ENCODE assay signal across 13 cellular contexts in genomic region chr2:71560286-71561011, GRCh38.
A peak's percentile ranks its signal among the peaks of the same experiment; 100 is the strongest.
DNase-seq lines count a peak whose midpoint lies in the region; ATAC-seq and TF ChIP-seq lines count a peak whose summit lies in the region.
"Had no signal": no experiment of that assay in that cellular context is flagged by ENCODE, and none has a peak within 500 bp of the region (broad histone marks: within the 10 kb centered on the region; RNA-seq: fewer than 3 reads in every experiment).

No MANE protein-coding gene starts in this region.

- no peak overlapping the region for H3K4me3 ChIP-seq in BLaER1
- no peak overlapping the region for H3K4me3 ChIP-seq in GM23338
- no peak overlapping the region; a peak in 1 of 4 replicates for H3K4me3 ChIP-seq in SK-N-SH (ENCODE audit: low read depth in 2 of 2, low read length in 1 of 2)
- H3K4me3 ChIP-seq: BLaER1 treated with 17β-estradiol and CSF1 and Interleukin-3, amounts not matched to agents 10 nM and 100 nM had no signal

- TF ChIP-seq RAD21 in SK-N-SH (IDR thresholded peaks at IDR 0.05; ENCODE audit: low read length): no peak

- H3K9ac ChIP-seq in BLaER1 (no peak overlapping the region), SK-N-SH (no peak overlapping the region)
- H3K9ac ChIP-seq: KMS-11 had no signal

- no peak overlapping the region for H2AFZ ChIP-seq in GM23338
- H2AFZ ChIP-seq in SK-N-SH (ENCODE audit: low read depth): no peak overlapping the region

- H3K4me3 Mint-ChIP-seq in GM23338 (no peak overlapping the region), nephron progenitor cell (peak overlapping the region; percentile 42)

- H3K9me3 ChIP-seq in BLaER1: no peaks in the 10 kb centered on the region
- H3K9me3 ChIP-seq in SK-N-SH: no peaks in the 10 kb centered on the region
- H3K9me3 ChIP-seq: BLaER1 treated with 17β-estradiol and CSF1 and Interleukin-3, amounts not matched to agents 10 nM and 100 nM had no signal

- TF ChIP-seq EP300 in SK-N-SH (IDR thresholded peaks at IDR 0.05; ENCODE audit: borderline replicate concordance in 1 of 2, low read depth in 1 of 2, low read length in 1 of 2): peak in 1 of 2 experiments; percentile 56; a peak in 2 of 4 replicates

- WGBS in SK-N-SH (ENCODE audit: low lambda C conversion rate): 34% methylated on average over 26 of the region's 39 CpGs

- CTCF ChIA-PET in SK-N-SH (lab: Yijun Ruan, JAX): interaction anchor here (0.6 to 5.1 kb wide), 6 partner anchors 12 to 1019 kb away, joined by 3 to 33 read pairs (median 4); no protein-coding TSS in a partner anchor

- H3K36me3 ChIP-seq in BLaER1 (no peaks in the 10 kb centered on the region), GM23338 (ENCODE audit: insufficient read depth) (no peaks in the 10 kb centered on the region), SK-N-SH (replicated peaks in 1 of 2; ENCODE audit: control insufficient read depth in 1 of 2, insufficient read depth in 2 of 2, low read length in 1 of 2) (no peaks in the 10 kb centered on the region)

- POLR2A ChIA-PET in SK-N-SH (lab: Yijun Ruan, JAX): interaction anchor here (0.7 kb wide), 1 partner anchor 49 kb away, joined by 3 read pairs; no protein-coding TSS in a partner anchor

- H3K4me2 ChIP-seq in BLaER1: peak overlapping the region; percentile 84; the same call in 1 of the 2 replicates
- H3K4me2 ChIP-seq in GM23338: no peak overlapping the region
- H3K4me2 ChIP-seq in SK-N-SH: no peak overlapping the region
- H3K4me2 ChIP-seq: KMS-11 had no signal

- H3K27ac Mint-ChIP-seq in GM23338: no peak overlapping the region
- no peak overlapping the region for H3K27ac Mint-ChIP-seq in nephron progenitor cell

- H3F3A ChIP-seq in GM23338 (replicated peaks; ENCODE audit: low read depth) (no peaks in the 10 kb centered on the region), SK-N-SH (replicated peaks; ENCODE audit: insufficient read depth) (no peaks in the 10 kb centered on the region)

- peaks cover 21% of the 10 kb centered on the region for H3K4me1 Mint-ChIP-seq in GM23338
- H3K4me1 Mint-ChIP-seq in nephron progenitor cell: peaks cover 64% of the 10 kb centered on the region

- H3K79me2 ChIP-seq in GM23338 (replicated peaks; ENCODE audit: insufficient read depth) (no peaks in the 10 kb centered on the region), SK-N-SH (ENCODE audit: insufficient read depth) (no peaks in the 10 kb centered on the region)

- DNase-seq in GM23338 (ENCODE audit: low spot score): no peak
- DNase-seq in SK-N-SH: peak; percentile 85
- peak; percentile 62 for DNase-seq in nephron progenitor cell
- DNase-seq in iPS-NIHi7 (ENCODE audit: extremely low spot score): no peak
- DNase-seq in hypothalamus (lab: John Stamatoyannopoulos, UW): no peak
- no peak for DNase-seq in T-helper 1 cell
- DNase-seq: NCI-H1092 treated with DMSO at 0.1 percent for 48 hours, NCI-H1930, NCI-H524 treated with DMSO at 0.1 percent for 48 hours had no signal

- no peaks in the 10 kb centered on the region for H3K27me3 ChIP-seq in BLaER1
- H3K27me3 ChIP-seq in GM23338 (ENCODE audit: insufficient read depth): no peaks in the 10 kb centered on the region
- peaks cover 7% of the 10 kb centered on the region; the same call in 1 of the 2 replicates for H3K27me3 ChIP-seq in SK-N-SH (ENCODE audit: insufficient read depth)
- H3K27me3 ChIP-seq: BLaER1 treated with 17β-estradiol and CSF1 and Interleukin-3, amounts not matched to agents 10 nM and 100 nM had no signal

- no peaks in the 10 kb centered on the region; the same call in 2 of the 3 replicates for H3K9me3 Mint-ChIP-seq in GM23338
- no peaks in the 10 kb centered on the region for H3K9me3 Mint-ChIP-seq in nephron progenitor cell

- H3K4me1 ChIP-seq in BLaER1 (peaks cover 67% of the 10 kb centered on the region), GM23338 (ENCODE audit: insufficient read depth) (no peaks in the 10 kb centered on the region), SK-N-SH (ENCODE audit: control insufficient read depth in 1 of 2, insufficient read depth in 2 of 2, low read depth in 1 of 2, low read length in 1 of 2) (peaks cover 0 to 29% of the 10 kb centered on the region in 2 experiments; a peak in 1 of 4 replicates)

- H3K9me2 ChIP-seq in GM23338 (ENCODE audit: insufficient read depth) (no peaks in the 10 kb centered on the region), SK-N-SH (no peaks in the 10 kb centered on the region)

- H3K36me3 Mint-ChIP-seq in GM23338 (ENCODE audit: low read depth): peaks cover 2% of the 10 kb centered on the region; the same call in 1 of the 3 replicates
- no peaks in the 10 kb centered on the region for H3K36me3 Mint-ChIP-seq in nephron progenitor cell (ENCODE audit: low read depth)

- ATAC-seq in GM23338: peak; percentile 9; the same call in 1 of the 3 replicates
- no peak for ATAC-seq in esophagus mucosa

- H3K27ac ChIP-seq in BLaER1: no peak overlapping the region
- no peak overlapping the region for H3K27ac ChIP-seq in GM23338 (ENCODE audit: low read depth)
- no peak overlapping the region; a peak in 1 of 4 replicates for H3K27ac ChIP-seq in SK-N-SH (ENCODE audit: low read depth in 2 of 2, low read length in 1 of 2)
- H3K27ac ChIP-seq: BLaER1 treated with 17β-estradiol and CSF1 and Interleukin-3, amounts not matched to agents 10 nM and 100 nM; KMS-11 had no signal

- H4K20me1 ChIP-seq in BLaER1: no peaks in the 10 kb centered on the region
- no peaks in the 10 kb centered on the region for H4K20me1 ChIP-seq in GM23338 (replicated peaks; ENCODE audit: insufficient read depth)
- H4K20me1 ChIP-seq in SK-N-SH (ENCODE audit: insufficient read depth): no peaks in the 10 kb centered on the region

- TF ChIP-seq CTCF in GM23338 (conservative IDR thresholded peaks at IDR 0.05; ENCODE audit: low read depth in 2 of 2) (no peak), SK-N-SH (IDR thresholded peaks at IDR 0.05) (no peak), nephron progenitor cell (IDR thresholded peaks at IDR 0.05) (no peak)

- H3K27me3 Mint-ChIP-seq in GM23338 (ENCODE audit: insufficient read depth, low read depth, poor library complexity): peaks cover 10% of the 10 kb centered on the region
- peaks cover 13% of the 10 kb centered on the region for H3K27me3 Mint-ChIP-seq in nephron progenitor cell (ENCODE audit: low read depth, poor library complexity)

TF ChIP-seq in GM23338, 12 proteins besides CTCF, POLR2A, EP300 and RAD21 (continues in another document):
- TF ChIP-seq NANOG (IDR thresholded peaks at IDR 0.05; ENCODE audit: borderline replicate concordance) (no peak), EZH2 (IDR thresholded peaks at IDR 0.05; ENCODE audit: low read depth, unreplicated experiment) (no peak)

TF ChIP-seq in SK-N-SH, 30 proteins besides CTCF, POLR2A, EP300 and RAD21:
- TF ChIP-seq JUND (IDR thresholded peaks at IDR 0.05) (no peak), FOXM1 (IDR thresholded peaks at IDR 0.05; ENCODE audit: low read depth) (no peak), SMC3 (IDR thresholded peaks at IDR 0.05; ENCODE audit: low read depth, low read length) (no peak), FOXJ3 (CRISPR knock-in tag; IDR thresholded peaks at IDR 0.05) (no peak), CHD2 (IDR thresholded peaks at IDR 0.05; ENCODE audit: low read length, partially characterized antibody) (peak; percentile 32)
- TF ChIP-seq, protein P1, sequence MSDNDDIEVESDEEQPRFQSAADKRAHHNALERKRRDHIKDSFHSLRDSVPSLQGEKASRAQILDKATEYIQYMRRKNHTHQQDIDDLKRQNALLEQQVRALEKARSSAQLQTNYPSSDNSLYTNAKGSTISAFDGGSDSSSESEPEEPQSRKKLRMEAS (IDR thresholded peaks at IDR 0.05; ENCODE audit: low read depth): no peak
- TF ChIP-seq, protein P2, sequence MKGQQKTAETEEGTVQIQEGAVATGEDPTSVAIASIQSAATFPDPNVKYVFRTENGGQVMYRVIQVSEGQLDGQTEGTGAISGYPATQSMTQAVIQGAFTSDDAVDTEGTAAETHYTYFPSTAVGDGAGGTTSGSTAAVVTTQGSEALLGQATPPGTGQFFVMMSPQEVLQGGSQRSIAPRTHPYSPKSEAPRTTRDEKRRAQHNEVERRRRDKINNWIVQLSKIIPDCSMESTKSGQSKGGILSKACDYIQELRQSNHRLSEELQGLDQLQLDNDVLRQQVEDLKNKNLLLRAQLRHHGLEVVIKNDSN (IDR thresholded peaks at IDR 0.05; ENCODE audit: borderline replicate concordance, low read depth): no peak

Comparison
In these comparisons a context has a peak if more than half of its experiments do, and no peak if none do; other contexts are left out.
1. DNase-seq: peak in SK-N-SH (single experiment) and nephron progenitor cell (single experiment); none in GM23338 (single experiment), iPS-NIHi7 (single experiment), hypothalamus (0 of 51) and T-helper 1 cell (0 of 5).